Comparison of ENCODE assay signal across 9 cellular contexts in genomic region chr12:67592228-67593011, GRCh38. TPM values are rescaled to one million over a fixed set of nuclear protein-coding genes. Genes with fewer than 3 reads are reported as not detected.
A peak's percentile ranks its signal among the peaks of the same experiment; 100 is the strongest.
DNase-seq lines count a peak whose midpoint lies in the region; ATAC-seq, FAIRE-seq and TF ChIP-seq lines count a peak whose summit lies in the region.
"Had no signal": no experiment of that assay in that cellular context is flagged by ENCODE, and none has a peak within 500 bp of the region (broad histone marks: within the 10 kb centered on the region; RNA-seq: fewer than 3 reads in every experiment).

No MANE protein-coding gene starts in this region.

- CTCF ChIA-PET in activated CD4-positive, alpha-beta memory T cell treated with anti-CD3 and anti-CD28 coated beads, Interleukin-2, amount 10 ng/mL, durations not matched to agents 7 days and 5 days (lab: Charles Lee), result interaction anchor here (0.6 to 1.0 kb wide), 4 partner anchors 38 to 236 kb away, joined by 3 to 4 read pairs (median 3); no protein-coding TSS in a partner anchor

- peaks cover 42% of the 10 kb centered on the region for H3K4me1 Mint-ChIP-seq in activated CD4-positive, alpha-beta memory T cell treated with anti-CD3 and anti-CD28 coated beads, Interleukin-2, amount 10 ng/mL, durations not matched to agents 7 days and 5 days

- H3K36me3 Mint-ChIP-seq in activated CD4-positive, alpha-beta memory T cell treated with anti-CD3 and anti-CD28 coated beads, Interleukin-2, amount 10 ng/mL, durations not matched to agents 7 days and 5 days (ENCODE audit: low read depth), result no peaks in the 10 kb centered on the region

- POLR2A ChIA-PET in activated CD4-positive, alpha-beta memory T cell treated with anti-CD3 and anti-CD28 coated beads, Interleukin-2, amount 10 ng/mL, durations not matched to agents 7 days and 5 days (lab: Charles Lee), result interaction anchor here (0.9 to 2.1 kb wide), 3 partner anchors 12 to 76 kb away, joined by 3 to 14 read pairs (median 3); partner anchors contain the start of gene DYRK2

- DNase-seq in DMS153 (lab: John Stamatoyannopoulos, UW) (peak; percentile 68), GM20000 (ENCODE audit: low spot score) (peak; percentile 26), kidney epithelial cell (ENCODE audit: low read depth) (peak; percentile 38), urothelium cell line (ENCODE audit: low spot score) (no peak)
- DNase-seq in activated CD4-positive, alpha-beta memory T cell treated with anti-CD3 and anti-CD28 coated beads, Interleukin-2, amount 10 ng/mL, durations not matched to agents 7 days and 5 days, result peak; percentile 19

- no peak for FAIRE-seq in urothelium cell line (lab: Jason Lieb, UNC)

- peaks cover 2% of the 10 kb centered on the region for H3K27me3 Mint-ChIP-seq in activated CD4-positive, alpha-beta memory T cell treated with anti-CD3 and anti-CD28 coated beads, Interleukin-2, amount 10 ng/mL, durations not matched to agents 7 days and 5 days

- TF ChIP-seq CTCF in GM20000 (IDR thresholded peaks at IDR 0.05; ENCODE audit: extremely low read depth, missing control alignments) (no peak), kidney epithelial cell (IDR thresholded peaks at IDR 0.05; ENCODE audit: insufficient read depth, low read length, poor library complexity, severe bottlenecking) (no peak)

- H3K4me3 Mint-ChIP-seq in activated CD4-positive, alpha-beta memory T cell treated with anti-CD3 and anti-CD28 coated beads, Interleukin-2, amount 10 ng/mL, durations not matched to agents 7 days and 5 days, result no peak overlapping the region

- peak; percentile 77 for ATAC-seq in HG03558 (IDR thresholded peaks at IDR 0.05; ENCODE audit: extremely low read depth, unreplicated experiment)
- no peak for ATAC-seq in HG03565 (IDR thresholded peaks at IDR 0.05; ENCODE audit: unreplicated experiment)
- no peak for ATAC-seq in GM18868 (IDR thresholded peaks at IDR 0.05; ENCODE audit: unreplicated experiment)

- H3K27ac Mint-ChIP-seq in activated CD4-positive, alpha-beta memory T cell treated with anti-CD3 and anti-CD28 coated beads, Interleukin-2, amount 10 ng/mL, durations not matched to agents 7 days and 5 days, result peak overlapping the region; percentile 46

- H3K9me3 Mint-ChIP-seq in activated CD4-positive, alpha-beta memory T cell treated with anti-CD3 and anti-CD28 coated beads, Interleukin-2, amount 10 ng/mL, durations not matched to agents 7 days and 5 days, result peaks cover 5% of the 10 kb centered on the region

- no peak overlapping the region for H3K4me3 ChIP-seq in kidney epithelial cell (ENCODE audit: low read depth, low read length)

- no peaks in the 10 kb centered on the region for H3K27me3 ChIP-seq in kidney epithelial cell (ENCODE audit: control insufficient read depth, insufficient read depth, low read length)
- H3K27me3 ChIP-seq: neutrophil had no signal

- no peaks in the 10 kb centered on the region for H3K36me3 ChIP-seq in kidney epithelial cell (ENCODE audit: control insufficient read depth, insufficient read depth, low read length)
- H3K36me3 ChIP-seq: neutrophil had no signal

RNA-seq across cellular contexts. Expression of gene DYRK2, which starts 56.1 kb away (rescaled TPM):
- 10 to 100 TPM; 49.5 to 53.5 TPM for total RNA-seq in activated CD4-positive, alpha-beta memory T cell treated with anti-CD3 and anti-CD28 coated beads, Interleukin-2, amount 10 ng/mL, durations not matched to agents 7 days and 5 days
- total RNA-seq in kidney epithelial cell, result 28.7 and 35.8 TPM in 2 replicates
